Comparison of ENCODE assay signal across 22 cellular contexts in the genomic region with DNA sequence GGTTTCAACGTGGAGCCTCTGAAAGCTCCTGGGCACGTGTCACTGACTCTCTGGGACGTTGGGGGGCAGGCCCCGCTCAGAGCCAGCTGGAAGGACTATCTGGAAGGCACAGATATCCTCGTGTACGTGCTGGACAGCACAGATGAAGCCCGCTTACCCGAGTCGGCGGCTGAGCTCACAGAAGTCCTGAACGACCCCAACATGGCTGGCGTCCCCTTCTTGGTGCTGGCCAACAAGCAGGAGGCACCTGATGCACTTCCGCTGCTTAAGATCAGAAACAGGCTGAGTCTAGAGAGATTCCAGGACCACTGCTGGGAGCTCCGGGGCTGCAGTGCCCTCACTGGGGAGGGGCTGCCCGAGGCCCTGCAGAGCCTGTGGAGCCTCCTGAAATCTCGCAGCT. TPM values are rescaled to one million over a fixed set of nuclear protein-coding genes. Genes with fewer than 3 reads are reported as not detected.
"Had no signal": no experiment of that assay in that cellular context is flagged by ENCODE, and none has a peak within 500 bp of the region (broad histone marks: within the 10 kb centered on the region; RNA-seq: fewer than 3 reads in every experiment).

No MANE protein-coding gene starts in this region.

- ATAC-seq: activated T-cell treated with anti-CD3 and anti-CD28 coated beads, Interleukin-2, amount 50 U/mL, for 72 hours; left cardiac atrium; mucosa of descending colon; stimulated activated naive CD8-positive, alpha-beta T cell treated with anti-CD3 and anti-CD28 coated beads, Interleukin-15, Interleukin-2, amounts not matched to agents 100 U/mL and 50 U/mL, for 24 hours had no signal

- H3K27ac ChIP-seq: brain microvascular endothelial cell, coronary artery, ovary, testis, transverse colon, vagina, VCaP had no signal

- H3K9me3 ChIP-seq: mucosa of descending colon, ovary, testis, transverse colon, vagina had no signal

- H3K4me1 ChIP-seq: testis had no signal

- H3K4me3 ChIP-seq: coronary artery, mucosa of descending colon, ovary, smooth muscle cell, testis, transverse colon, vagina had no signal

- H3K36me3 ChIP-seq: brain microvascular endothelial cell, ovary, transverse colon, vagina had no signal

- DNase-seq: activated CD4-positive, alpha-beta T cell treated with anti-CD3 and anti-CD28 coated beads for 4 hours; activated CD4-positive, alpha-beta T cell treated with anti-CD3 and anti-CD28 coated beads, Interleukin-2, amount 50 U/mL, for 4 hours; activated naive CD4-positive, alpha-beta T cell treated with Interleukin-2 at 50 U/mL for 16 hours; activated naive CD8-positive, alpha-beta T cell treated with anti-CD3 and anti-CD28 coated beads for 36 hours; activated T-cell treated with anti-CD3 and anti-CD28 coated beads for 4 hours; activated T-cell treated with anti-CD3 and anti-CD28 coated beads, Interleukin-2, amount 50 U/mL, for 72 hours; brain microvascular endothelial cell; foreskin fibroblast; head of caudate nucleus; hippocampal formation; left cardiac atrium; mucosa of descending colon; ovary; stimulated activated naive CD8-positive, alpha-beta T cell treated with anti-CD3 and anti-CD28 coated beads, Interleukin-15, Interleukin-2, amounts not matched to agents 100 U/mL and 50 U/mL, for 24 hours; testis; transverse colon had no signal

- H3K4me2 ChIP-seq: smooth muscle cell had no signal

- H3K27me3 ChIP-seq: brain microvascular endothelial cell, ovary, testis, transverse colon, vagina had no signal

RNA-seq across cellular contexts. Expression of gene ARL11, which starts 2.3 kb away (rescaled TPM):
- total RNA-seq: astrocyte, myocyte, smooth muscle cell had no signal
